Comparison of ENCODE assay signal across 1 cellular context in genomic region chr9:134395727-134396257, GRCh38.
TF ChIP-seq lines count a peak whose summit lies in the region.

No MANE protein-coding gene starts in this region.

TF ChIP-seq in HepG2, 621 proteins besides CTCF, POLR2A, EP300 and RAD21:
- TF ChIP-seq ZNF609 (CRISPR knock-in tag; IDR thresholded peaks at IDR 0.05; ENCODE audit: borderline replicate concordance) (no peak), KDM1A (CRISPR knock-in tag; IDR thresholded peaks at IDR 0.05) (no peak), MAX (IDR thresholded peaks at IDR 0.05) (no peak), ZNF629 (CRISPR knock-in tag; conservative IDR thresholded peaks at IDR 0.05) (peak; percentile 88), NFE2L1 (CRISPR knock-in tag; IDR thresholded peaks at IDR 0.05; ENCODE audit: borderline replicate concordance) (no peak), ZBTB33 (CRISPR knock-in tag; IDR thresholded peaks at IDR 0.05) (0 out of 2 replicates have a peak, but pooled peaks have one; percentile 39)
